In the genomic region with DNA sequence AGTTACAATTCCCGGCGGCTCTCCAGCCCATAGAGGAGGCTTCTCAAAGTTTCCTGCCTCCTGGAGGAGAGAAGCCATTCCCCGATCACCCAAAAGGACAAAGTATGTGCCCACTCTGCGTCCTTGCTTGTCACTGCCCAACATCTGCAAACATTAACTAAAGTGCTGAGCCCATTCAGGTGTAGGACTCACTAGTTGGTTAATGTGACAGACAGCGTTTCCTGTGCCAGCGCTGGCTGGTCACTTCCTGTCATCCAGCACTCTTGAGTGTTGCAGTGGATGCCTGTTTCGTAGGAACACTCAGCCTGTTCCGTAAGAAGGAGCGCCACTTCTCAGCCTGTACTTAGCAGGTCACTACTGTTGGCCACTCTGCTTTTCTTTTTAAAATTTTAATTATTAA, we compare ENCODE assay signal across 18 cellular contexts.
DNase-seq lines count a peak whose midpoint lies in the region; ATAC-seq, FAIRE-seq and TF ChIP-seq lines count a peak whose summit lies in the region.
"Had no signal": no experiment of that assay in that cellular context is flagged by ENCODE, and none has a peak within 500 bp of the region (broad histone marks: within the 10 kb centered on the region; RNA-seq: fewer than 3 reads in every experiment).

No MANE protein-coding gene starts in this region.

- H3K14ac ChIP-seq in neuronal stem cell (ENCODE audit: low read length), result no peak overlapping the region

- no peak overlapping the region for H3K23ac ChIP-seq in neuronal stem cell (ENCODE audit: low read depth, low read length, poor library complexity)

- H2BK5ac ChIP-seq in neuronal stem cell (ENCODE audit: low read length), result no peak overlapping the region

- FAIRE-seq in GM12892 (lab: Jason Lieb, UNC), result no peak
- FAIRE-seq: endometrium, GM18507, HepG2, kidney had no signal

- H3K4me2 ChIP-seq in neuronal stem cell (ENCODE audit: insufficient read depth, low read length, poor library complexity, severe bottlenecking), result no peak overlapping the region

- no peak overlapping the region for H2BK120ac ChIP-seq in neuronal stem cell (ENCODE audit: low read depth, low read length)

- peaks cover 19 to 21% of the 10 kb centered on the region in 2 donors for H3K4me1 ChIP-seq in neuronal stem cell (ENCODE audit: control insufficient read depth in 2 of 2, insufficient read depth in 1 of 2, low read depth in 1 of 2, low read length in 2 of 2)

- intact Hi-C loops in CD4-positive, alpha-beta T cell (cut with DNase I, micrococcal nuclease), result no loop called here
- intact Hi-C loops in dorsolateral prefrontal cortex (cut with DNase I), result loop anchor here (5.0 to 10.0 kb wide), 3 partner anchors 86 to 106 kb away; a partner anchor contains a TSS

- H3K4me3 Mint-ChIP-seq in CD4-positive, alpha-beta T cell, result peak overlapping the region; percentile 36
- H3K4me3 Mint-ChIP-seq in nephron progenitor cell, result peak overlapping the region; percentile 8

- no peak overlapping the region for H2AK5ac ChIP-seq in neuronal stem cell (ENCODE audit: low read depth, low read length)

- no peak overlapping the region for H3K9ac ChIP-seq in neuronal stem cell (ENCODE audit: low read depth, low read length, poor library complexity)
- H3K9ac ChIP-seq: GM23248 had no signal

- no CpG with 5 or more reads among the region's 9 CpGs for WGBS in neuronal stem cell (ENCODE audit: extremely low coverage in 2 of 2, insufficient read length in 2 of 2, insufficient replicate concordance in 1 of 2), 2 donors

- H3K9me3 Mint-ChIP-seq in CD4-positive, alpha-beta T cell, result no peaks in the 10 kb centered on the region
- peaks cover 4% of the 10 kb centered on the region for H3K9me3 Mint-ChIP-seq in nephron progenitor cell

- no peaks in the 10 kb centered on the region for H3K79me1 ChIP-seq in neuronal stem cell (ENCODE audit: low read depth, low read length)

- CTCF ChIA-PET in CD4-positive, alpha-beta T cell (lab: Charles Lee), result no interaction called here

- H3K4me3 ChIP-seq in dorsolateral prefrontal cortex (peak overlapping the region in 1 of 59 donors; percentile 35), neuronal stem cell (ENCODE audit: low read length in 2 of 2) (no peak overlapping the region)
- H3K4me3 ChIP-seq: GM23248 had no signal

- no peaks in the 10 kb centered on the region for H3K27me3 ChIP-seq in CD4-positive, alpha-beta T cell (ENCODE audit: control insufficient read depth, insufficient read depth, low read length)
- H3K27me3 ChIP-seq in dorsolateral prefrontal cortex (no peaks in the 10 kb centered on the region), neuronal stem cell (ENCODE audit: control insufficient read depth in 3 of 3, insufficient read depth in 3 of 3, low read depth in 1 of 3, low read length in 3 of 3) (no peaks in the 10 kb centered on the region)

- no peak overlapping the region for H4K8ac ChIP-seq in neuronal stem cell (ENCODE audit: low read depth, low read length)

- POLR2A ChIA-PET in CD4-positive, alpha-beta T cell (lab: Charles Lee), result no interaction called here

- H2BK15ac ChIP-seq in neuronal stem cell (ENCODE audit: low read length), result no peak overlapping the region

- H3K27me3 Mint-ChIP-seq in CD4-positive, alpha-beta T cell, result no peaks in the 10 kb centered on the region
- no peaks in the 10 kb centered on the region for H3K27me3 Mint-ChIP-seq in nephron progenitor cell (ENCODE audit: low read depth, poor library complexity)

- ATAC-seq in CD4-positive, alpha-beta T cell (ENCODE audit: poor library complexity), result peak; percentile 21
- no peak for ATAC-seq in GM21381 (IDR thresholded peaks at IDR 0.05; ENCODE audit: unreplicated experiment)
- ATAC-seq: HepG2; right cardiac atrium; stimulated activated naive CD8-positive, alpha-beta T cell treated with anti-CD3 and anti-CD28 coated beads, Interleukin-15, Interleukin-2, amounts not matched to agents 100 U/mL and 50 U/mL, for 24 hours had no signal

- H3K18ac ChIP-seq in neuronal stem cell (ENCODE audit: low read length), result no peak overlapping the region

- H4K91ac ChIP-seq in neuronal stem cell (ENCODE audit: low read depth, low read length, poor library complexity), result no peak overlapping the region

- H3K4ac ChIP-seq in neuronal stem cell (ENCODE audit: low read length), result no peak overlapping the region

- DNase-seq in CD4-positive, alpha-beta T cell, result peak in 1 of 10 experiments; percentile 13
- DNase-seq in dorsolateral prefrontal cortex, result no peak
- DNase-seq in nephron progenitor cell, result no peak
- DNase-seq in GM12892 (ENCODE audit: insufficient read length), result no peak
- DNase-seq in neuronal stem cell (ENCODE audit: low spot score), result no peak
- DNase-seq: activated CD4-positive, alpha-beta T cell treated with anti-CD3 and anti-CD28 coated beads, Interleukin-2, amount 50 U/mL, for 48 hours; COR-L47; GM23248; kidney; mesenchymal stem cell; NCI-H1436 treated with DMSO at 0.1 percent for 48 hours; right cardiac atrium; stimulated activated naive CD8-positive, alpha-beta T cell treated with anti-CD3 and anti-CD28 coated beads, Interleukin-15, Interleukin-2, amounts not matched to agents 100 U/mL and 50 U/mL, for 24 hours had no signal

- no peak overlapping the region for H2BK12ac ChIP-seq in neuronal stem cell (ENCODE audit: low read length)

- no peak overlapping the region for H2AFZ ChIP-seq in neuronal stem cell (ENCODE audit: low read length)
- H2AFZ ChIP-seq: GM23248 had no signal

- peaks cover 21% of the 10 kb centered on the region for H3K36me3 Mint-ChIP-seq in CD4-positive, alpha-beta T cell (ENCODE audit: low read depth)
- H3K36me3 Mint-ChIP-seq in nephron progenitor cell (ENCODE audit: low read depth), result peaks cover 10% of the 10 kb centered on the region

- no peak overlapping the region for H3K27ac ChIP-seq in CD4-positive, alpha-beta T cell (ENCODE audit: low read depth, low read length)
- H3K27ac ChIP-seq in KOPT-K1 (ENCODE audit: low read depth, low read length, poor library complexity, severe bottlenecking) (peak overlapping the region; percentile 50), dorsolateral prefrontal cortex (peak overlapping the region; percentile 86 to 99 (median 96)), neuronal stem cell (replicated peaks; ENCODE audit: low read length) (no peak overlapping the region)
- H3K27ac ChIP-seq: GM23248 had no signal

- H3K9me3 ChIP-seq in CD4-positive, alpha-beta T cell (ENCODE audit: control insufficient read depth, low read length), result no peaks in the 10 kb centered on the region
- no peaks in the 10 kb centered on the region for H3K9me3 ChIP-seq in KOPT-K1 (ENCODE audit: insufficient read depth, low read length, poor library complexity, severe bottlenecking)
- H3K9me3 ChIP-seq in neuronal stem cell (replicated peaks in 1 of 2; ENCODE audit: control insufficient read depth in 2 of 2, insufficient read depth in 1 of 2, low read depth in 1 of 2, low read length in 2 of 2), result peaks cover 0 to 2% of the 10 kb centered on the region in 2 donors

- TF ChIP-seq POLR2A in GM12892 (IDR thresholded peaks at IDR 0.05; ENCODE audit: low read depth, low read length), result no peak

- H3K27ac Mint-ChIP-seq in CD4-positive, alpha-beta T cell, result peak overlapping the region; percentile 83
- no peak overlapping the region for H3K27ac Mint-ChIP-seq in nephron progenitor cell

- no peak for TF ChIP-seq CTCF in CD4-positive, alpha-beta T cell (IDR thresholded peaks at IDR 0.05)
- TF ChIP-seq CTCF in dorsolateral prefrontal cortex (IDR thresholded peaks at IDR 0.05 in 54 of 56, conservative IDR thresholded peaks at IDR 0.05 in 2 of 56; ENCODE audit: low read depth in 1 of 56, partially characterized antibody in 56 of 56) (no peak), nephron progenitor cell (IDR thresholded peaks at IDR 0.05) (no peak)

- peaks cover 65% of the 10 kb centered on the region for H3K4me1 Mint-ChIP-seq in CD4-positive, alpha-beta T cell (ENCODE audit: low read depth)
- peaks cover 28% of the 10 kb centered on the region for H3K4me1 Mint-ChIP-seq in nephron progenitor cell

- H3K36me3 ChIP-seq in KOPT-K1 (ENCODE audit: insufficient read depth, low read length) (no peaks in the 10 kb centered on the region), neuronal stem cell (replicated peaks in 1 of 2; ENCODE audit: control insufficient read depth in 2 of 2, insufficient read depth in 2 of 2, low read length in 2 of 2) (peaks cover 0 to 2% of the 10 kb centered on the region in 2 donors)

Comparison
In these comparisons a context has a peak if more than half of its experiments do, and no peak if none do; other contexts are left out.
1. H3K27ac ChIP-seq: peak in KOPT-K1 (single experiment) and dorsolateral prefrontal cortex (59 of 59); none in CD4-positive, alpha-beta T cell (single experiment) and neuronal stem cell (single experiment).
2. intact Hi-C loops: an anchor here in dorsolateral prefrontal cortex (5.0 to 10.0 kb wide); none called in CD4-positive, alpha-beta T cell.